22 cellular contexts compared by ENCODE assay signal in the genomic region with DNA sequence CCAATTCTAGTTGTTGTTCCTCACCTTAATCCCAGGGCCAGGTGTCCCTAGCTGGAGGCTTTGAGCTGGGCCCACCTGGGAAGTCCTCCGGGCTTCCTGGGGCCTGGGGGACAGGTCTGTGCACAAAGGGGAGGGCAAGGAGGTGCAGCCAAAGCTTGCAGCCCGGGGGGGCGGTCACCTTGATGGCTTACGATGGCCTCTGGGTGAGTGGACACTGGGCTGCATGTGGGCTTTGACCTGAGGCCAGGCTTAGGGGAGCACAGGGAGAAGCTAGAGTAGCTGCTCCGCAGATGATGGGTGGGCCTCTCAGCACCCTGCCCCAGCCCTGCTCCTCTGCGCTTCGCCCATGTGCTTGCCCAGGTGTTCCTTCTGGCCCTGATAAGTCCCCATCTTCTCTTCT. TPM values are rescaled to one million over a fixed set of nuclear protein-coding genes. Genes with fewer than 3 reads are reported as not detected.
DNase-seq lines count a peak whose midpoint lies in the region; ATAC-seq and TF ChIP-seq lines count a peak whose summit lies in the region.
"Had no signal": no experiment of that assay in that cellular context is flagged by ENCODE, and none has a peak within 500 bp of the region (broad histone marks: within the 10 kb centered on the region; RNA-seq: fewer than 3 reads in every experiment).

No MANE protein-coding gene starts in this region.

- H3K9me3 ChIP-seq in right atrium auricular region (no peaks in the 10 kb centered on the region), mesenchymal stem cell (ENCODE audit: control insufficient read depth, low read length) (no peaks in the 10 kb centered on the region), vagina (no peaks in the 10 kb centered on the region)

- no peak overlapping the region for H3K4me3 Mint-ChIP-seq in stimulated activated effector memory CD8-positive, alpha-beta T cell treated with anti-CD3 and anti-CD28 coated beads, Interleukin-12 subunit alpha, Interleukin-12 subunit beta, amount 100 ng/mL, for 72 hours
- H3K4me3 Mint-ChIP-seq: H9, HFFc6 had no signal

- H3K4me1 ChIP-seq in right atrium auricular region (peaks cover 0 to 10% of the 10 kb centered on the region in 2 donors), mesenchymal stem cell (ENCODE audit: control insufficient read depth, insufficient read depth, low read depth, low read length) (peaks cover 7% of the 10 kb centered on the region), vagina (peaks cover 23% of the 10 kb centered on the region)

- no peak overlapping the region for H3K23ac ChIP-seq in mesenchymal stem cell (ENCODE audit: low read length in 2 of 2)

- peak overlapping the region; percentile 77 for H4K8ac ChIP-seq in mesenchymal stem cell (ENCODE audit: low read length)

- peak overlapping the region; percentile 79 for H4K91ac ChIP-seq in mesenchymal stem cell (ENCODE audit: low read length)

- no peak for TF ChIP-seq POLR2A in vagina (IDR thresholded peaks at IDR 0.05)

- peaks cover 6% of the 10 kb centered on the region for H3K4me1 Mint-ChIP-seq in stimulated activated effector memory CD8-positive, alpha-beta T cell treated with anti-CD3 and anti-CD28 coated beads, Interleukin-12 subunit alpha, Interleukin-12 subunit beta, amount 100 ng/mL, for 72 hours

- H2BK15ac ChIP-seq in mesenchymal stem cell (ENCODE audit: low read depth, poor library complexity, severe bottlenecking), result peak overlapping the region; percentile 41

- H3K27ac ChIP-seq in right atrium auricular region (no peak overlapping the region), mesenchymal stem cell (ENCODE audit: low read length, poor library complexity, severe bottlenecking) (no peak overlapping the region), vagina (no peak overlapping the region)
- H3K27ac ChIP-seq: PC-9 had no signal

- peak overlapping the region in 1 of 2 experiments; percentile 18 for H3K14ac ChIP-seq in mesenchymal stem cell (ENCODE audit: low read length in 2 of 2)

- intact Hi-C loops in Right ventricle myocardium superior (cut with DNase I), result no loop called here
- intact Hi-C loops in posterior vena cava (cut with DNase I), result loop anchor here in 1 of 2 donors (5.0 kb wide), 2 partner anchors 98 to 113 kb away; no protein-coding TSS in a partner anchor
- intact Hi-C loops in vagina (cut with DNase I), result loop anchor here (5.0 kb wide), 1 partner anchor 33 kb away; no protein-coding TSS in a partner anchor

- H3K36me3 ChIP-seq in right atrium auricular region (no peaks in the 10 kb centered on the region), mesenchymal stem cell (ENCODE audit: control insufficient read depth in 1 of 2, insufficient read depth in 2 of 2, low read depth in 1 of 2, low read length in 2 of 2) (no peaks in the 10 kb centered on the region), vagina (no peaks in the 10 kb centered on the region)

- no peak overlapping the region for H2BK120ac ChIP-seq in mesenchymal stem cell (ENCODE audit: low read depth, low read length)

- H3K9ac ChIP-seq in mesenchymal stem cell (ENCODE audit: low read length), result no peak overlapping the region

- no peak overlapping the region for H2BK5ac ChIP-seq in mesenchymal stem cell (ENCODE audit: low read depth, low read length, poor library complexity, severe bottlenecking)

- DNase-seq in right atrium auricular region (ENCODE audit: low spot score), result peak; percentile 54
- no peak for DNase-seq in Right ventricle myocardium superior
- no peak for DNase-seq in mesenchymal stem cell
- DNase-seq in posterior vena cava (ENCODE audit: low spot score), result peak; percentile 52
- DNase-seq in vagina (ENCODE audit: extremely low spot score in 2 of 2), result peak; percentile 61 to 77
- no peak for DNase-seq in H4 (ENCODE audit: low spot score)
- no peak for DNase-seq in NOMO-1 (lab: John Stamatoyannopoulos, UW; ENCODE audit: unreplicated experiment in 2 of 2)
- DNase-seq in stimulated activated effector memory CD8-positive, alpha-beta T cell treated with anti-CD3 and anti-CD28 coated beads, Interleukin-12 subunit alpha, Interleukin-12 subunit beta, amount 100 ng/mL, for 72 hours (ENCODE audit: low spot score in 2 of 2), result no peak
- DNase-seq: DMS153, DND-41, H9, HFFc6, NCI-H1092, NCI-H1436, NCI-H187 treated with DMSO at 0.1 percent for 48 hours, NCI-H2107, NCI-H524 treated with DMSO at 0.1 percent for 48 hours, NCI-H774, PC-9, RPMI8226, SHP77 treated with DMSO at 0.1 percent for 48 hours had no signal

- no peaks in the 10 kb centered on the region for H3K9me3 Mint-ChIP-seq in stimulated activated effector memory CD8-positive, alpha-beta T cell treated with anti-CD3 and anti-CD28 coated beads, Interleukin-12 subunit alpha, Interleukin-12 subunit beta, amount 100 ng/mL, for 72 hours
- H3K9me3 Mint-ChIP-seq: H9, HFFc6 had no signal

- H3K27ac Mint-ChIP-seq in stimulated activated effector memory CD8-positive, alpha-beta T cell treated with anti-CD3 and anti-CD28 coated beads, Interleukin-12 subunit alpha, Interleukin-12 subunit beta, amount 100 ng/mL, for 72 hours, result no peak overlapping the region
- H3K27ac Mint-ChIP-seq: H9, HFFc6 had no signal

- H3K36me3 Mint-ChIP-seq in stimulated activated effector memory CD8-positive, alpha-beta T cell treated with anti-CD3 and anti-CD28 coated beads, Interleukin-12 subunit alpha, Interleukin-12 subunit beta, amount 100 ng/mL, for 72 hours, result no peaks in the 10 kb centered on the region

- H2AK5ac ChIP-seq in mesenchymal stem cell (ENCODE audit: low read length, severe bottlenecking), result peak overlapping the region; percentile 67

- no peak for TF ChIP-seq CTCF in right atrium auricular region (IDR thresholded peaks at IDR 0.05)
- TF ChIP-seq CTCF in vagina (IDR thresholded peaks at IDR 0.05), result no peak

- no peaks in the 10 kb centered on the region for H3K79me1 ChIP-seq in mesenchymal stem cell (replicated peaks; ENCODE audit: low read length, poor library complexity, severe bottlenecking)

- H3K4ac ChIP-seq in mesenchymal stem cell (ENCODE audit: low read depth in 1 of 2, low read length in 2 of 2), result peak overlapping the region in 1 of 2 experiments; percentile 13

- no peak for ATAC-seq in Right ventricle myocardium superior (ENCODE audit: poor library complexity)
- ATAC-seq in stimulated activated effector memory CD8-positive, alpha-beta T cell treated with anti-CD3 and anti-CD28 coated beads, Interleukin-12 subunit alpha, Interleukin-12 subunit beta, amount 100 ng/mL, for 72 hours, result no peak

- H3K27me3 ChIP-seq in right atrium auricular region, result no peaks in the 10 kb centered on the region
- no peaks in the 10 kb centered on the region for H3K27me3 ChIP-seq in mesenchymal stem cell (ENCODE audit: control insufficient read depth in 1 of 2, insufficient read depth in 1 of 2, low read length in 2 of 2)
- no peaks in the 10 kb centered on the region for H3K27me3 ChIP-seq in vagina

- H3K18ac ChIP-seq in mesenchymal stem cell (ENCODE audit: low read depth in 1 of 2, low read length in 2 of 2), result peak overlapping the region; percentile 43 to 84

- no peak overlapping the region for H2AFZ ChIP-seq in mesenchymal stem cell (ENCODE audit: low read depth, low read length)
- H2AFZ ChIP-seq: PC-9 had no signal

- no peak overlapping the region for H3K4me2 ChIP-seq in mesenchymal stem cell (ENCODE audit: low read length, poor library complexity, severe bottlenecking)
- H3K4me2 ChIP-seq: PC-9 had no signal

- WGBS in mesenchymal stem cell, result 99% methylated on average over 7 of the region's 7 CpGs

- no peak overlapping the region for H3K4me3 ChIP-seq in right atrium auricular region
- no peak overlapping the region for H3K4me3 ChIP-seq in mesenchymal stem cell (ENCODE audit: insufficient read depth in 1 of 2, low read depth in 1 of 2, low read length in 2 of 2)
- H3K4me3 ChIP-seq in vagina, result no peak overlapping the region
- H3K4me3 ChIP-seq: PC-9 had no signal

- H2BK12ac ChIP-seq in mesenchymal stem cell (ENCODE audit: low read length in 2 of 2), result peak overlapping the region; percentile 18 to 68

RNA-seq across cellular contexts. Expression of gene HAAO, which starts 41.8 kb away (rescaled TPM):
- total RNA-seq in right atrium auricular region, result 1 to 10 TPM; 1.4 to 2.6 TPM
- total RNA-seq in Right ventricle myocardium superior, result 2.3 TPM
- 1.9 TPM for polyA plus RNA-seq in mesenchymal stem cell (2013, experiment 1 of 2)
- polyA plus RNA-seq in mesenchymal stem cell (2013, experiment 2 of 2), result 1.8 TPM
- total RNA-seq in posterior vena cava, result 10 to 100 TPM in 1 of 2 donors, 1 to 10 TPM in 1; 5.1 to 15.0 TPM
- 5.9 TPM for total RNA-seq in vagina
- not detected in 2 replicates for total RNA-seq in H4 (2014; rRNA removed; shearing (Covaris generic))
- total RNA-seq: A172, PC-9 had no signal

Comparison
In these comparisons a context has a peak if more than half of its experiments do, and no peak if none do; other contexts are left out.
1. DNase-seq: peak in right atrium auricular region (single experiment), posterior vena cava (single experiment) and vagina (2 of 2); none in Right ventricle myocardium superior (single experiment), mesenchymal stem cell (single experiment), H4 (single experiment), NOMO-1 (0 of 2) and stimulated activated effector memory CD8-positive, alpha-beta T cell treated with anti-CD3 and anti-CD28 coated beads, Interleukin-12 subunit alpha, Interleukin-12 subunit beta, amount 100 ng/mL, for 72 hours (0 of 2).